Comparison of ENCODE assay signal across 10 cellular contexts in the genomic region with DNA sequence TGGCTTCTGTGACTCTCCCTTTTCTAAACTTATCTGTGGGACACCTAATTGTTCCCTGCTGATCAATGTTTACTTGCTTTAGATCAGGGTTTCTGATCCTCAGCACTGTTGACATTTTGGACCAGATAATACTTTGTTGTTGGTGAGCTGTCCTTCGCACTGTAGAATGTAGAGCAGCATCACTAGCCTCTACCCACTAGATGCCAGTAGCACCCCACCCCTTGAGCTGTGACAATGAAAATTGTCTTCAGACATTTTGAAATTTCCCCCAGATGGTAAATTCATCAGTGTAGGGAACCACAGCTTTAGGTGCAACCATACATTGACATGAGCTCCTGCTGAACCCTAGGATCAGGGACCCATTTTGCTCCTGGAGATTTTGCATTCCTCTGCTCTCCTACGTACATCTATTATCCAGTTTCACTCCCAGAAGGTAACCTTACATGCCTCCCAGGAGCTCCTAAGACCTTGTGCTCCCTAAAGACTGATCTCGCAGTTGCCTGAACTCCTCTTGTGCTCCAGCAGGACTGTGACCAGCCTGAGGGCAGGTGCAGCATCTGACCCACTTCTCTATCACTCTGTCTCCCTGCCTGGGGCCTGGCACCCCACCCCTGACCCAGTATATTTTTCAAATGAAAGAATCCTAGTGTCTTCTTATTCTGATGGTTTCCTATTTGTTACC.
A peak's percentile ranks its signal among the peaks of the same experiment; 100 is the strongest.
DNase-seq lines count a peak whose midpoint lies in the region; ATAC-seq and TF ChIP-seq lines count a peak whose summit lies in the region.
"Had no signal": no experiment of that assay in that cellular context is flagged by ENCODE, and none has a peak within 500 bp of the region (broad histone marks: within the 10 kb centered on the region; RNA-seq: fewer than 3 reads in every experiment).

No MANE protein-coding gene starts in this region.

- no peaks in the 10 kb centered on the region for H3K27me3 ChIP-seq in neural progenitor cell

- H3K4me3 ChIP-seq in neural progenitor cell = no peak overlapping the region

- no peak overlapping the region for H3K9ac ChIP-seq in neural progenitor cell

- H3K36me3 Mint-ChIP-seq in activated naive CD4-positive, alpha-beta T cell treated with anti-CD3 and anti-CD28 coated beads, Interleukin-2, amount 50 U/mL, for 72 hours = no peaks in the 10 kb centered on the region
- no peaks in the 10 kb centered on the region for H3K36me3 Mint-ChIP-seq in neural progenitor cell
- H3K36me3 Mint-ChIP-seq: immature natural killer cell had no signal

- no peak overlapping the region for H3K4me2 ChIP-seq in neural progenitor cell

- peaks cover 19% of the 10 kb centered on the region for H3K4me1 ChIP-seq in neural progenitor cell

- peak; percentile 50 for TF ChIP-seq CTCF in neural progenitor cell (IDR thresholded peaks at IDR 0.05)

- peaks cover 5% of the 10 kb centered on the region for H3K27me3 Mint-ChIP-seq in neural progenitor cell (ENCODE audit: insufficient read depth, low read depth)
- H3K27me3 Mint-ChIP-seq: stimulated activated naive CD8-positive, alpha-beta T cell treated with anti-CD3 and anti-CD28 coated beads, Interleukin-15, Interleukin-2, amounts not matched to agents 100 ng/mL and 50 ng/mL, for 24 hours had no signal

- H3K27ac ChIP-seq in neural progenitor cell = no peak overlapping the region

- DNase-seq in NCI-H1417 (lab: John Stamatoyannopoulos, UW) (peak; percentile 30 to 46 (median 36)), NCI-H1417 treated with DMSO at 0.1 percent for 48 hours (lab: John Stamatoyannopoulos, UW) (no peak), NCI-H1694 (lab: John Stamatoyannopoulos, UW) (peak; percentile 26), neural progenitor cell (ENCODE audit: low spot score) (peak; percentile 40), OCI-M2 (lab: John Stamatoyannopoulos, UW; ENCODE audit: unreplicated experiment) (no peak), SKM-1 (lab: John Stamatoyannopoulos, UW; ENCODE audit: unreplicated experiment) (no peak), G401 (ENCODE audit: low spot score) (no peak)
- peak in 1 of 2 donors; percentile 11 for DNase-seq in activated naive CD4-positive, alpha-beta T cell treated with anti-CD3 and anti-CD28 coated beads, Interleukin-2, amount 50 U/mL, for 72 hours (ENCODE audit: low spot score in 2 of 2)
- DNase-seq: immature natural killer cell had no signal

- H3K9me3 ChIP-seq in neural progenitor cell (ENCODE audit: low read depth) = no peaks in the 10 kb centered on the region

- peaks cover 27% of the 10 kb centered on the region for H3F3A ChIP-seq in neural progenitor cell (ENCODE audit: low read depth)

- H4K20me1 ChIP-seq in neural progenitor cell (ENCODE audit: low read depth) = no peaks in the 10 kb centered on the region

- H2AFZ ChIP-seq in neural progenitor cell (replicated peaks) = no peak overlapping the region

- no peak overlapping the region for H3K4me3 Mint-ChIP-seq in neural progenitor cell
- H3K4me3 Mint-ChIP-seq: immature natural killer cell; stimulated activated naive CD8-positive, alpha-beta T cell treated with anti-CD3 and anti-CD28 coated beads, Interleukin-15, Interleukin-2, amounts not matched to agents 100 ng/mL and 50 ng/mL, for 24 hours had no signal

- no peaks in the 10 kb centered on the region for H3K79me2 ChIP-seq in neural progenitor cell (ENCODE audit: low read depth)

- H3K36me3 ChIP-seq in neural progenitor cell = no peaks in the 10 kb centered on the region

- no peaks in the 10 kb centered on the region for H3K9me3 Mint-ChIP-seq in activated naive CD4-positive, alpha-beta T cell treated with anti-CD3 and anti-CD28 coated beads, Interleukin-2, amount 50 U/mL, for 72 hours
- no peaks in the 10 kb centered on the region for H3K9me3 Mint-ChIP-seq in neural progenitor cell
- H3K9me3 Mint-ChIP-seq: immature natural killer cell; stimulated activated naive CD8-positive, alpha-beta T cell treated with anti-CD3 and anti-CD28 coated beads, Interleukin-15, Interleukin-2, amounts not matched to agents 100 ng/mL and 50 ng/mL, for 24 hours had no signal

- H3K27ac Mint-ChIP-seq in activated naive CD4-positive, alpha-beta T cell treated with anti-CD3 and anti-CD28 coated beads, Interleukin-2, amount 50 U/mL, for 72 hours = no peak overlapping the region
- H3K27ac Mint-ChIP-seq in neural progenitor cell = no peak overlapping the region
- H3K27ac Mint-ChIP-seq: immature natural killer cell; stimulated activated naive CD8-positive, alpha-beta T cell treated with anti-CD3 and anti-CD28 coated beads, Interleukin-15, Interleukin-2, amounts not matched to agents 100 ng/mL and 50 ng/mL, for 24 hours had no signal

- in situ Hi-C loops in G401 (cut with HindIII; ENCODE audit: low sequenced_read_pairs) = no loop called here

- ATAC-seq in activated naive CD4-positive, alpha-beta T cell treated with anti-CD3 and anti-CD28 coated beads, Interleukin-2, amount 50 U/mL, for 72 hours = peak; percentile 46 to 65

- H3K4me1 Mint-ChIP-seq in neural progenitor cell = peaks cover 22% of the 10 kb centered on the region
- H3K4me1 Mint-ChIP-seq: immature natural killer cell had no signal

Comparison
In these comparisons a context has a peak if more than half of its experiments do, and no peak if none do; other contexts are left out.
1. DNase-seq: peak in NCI-H1417 (3 of 3), NCI-H1694 (single experiment) and neural progenitor cell (single experiment); none in NCI-H1417 treated with DMSO at 0.1 percent for 48 hours (single experiment), OCI-M2 (single experiment), SKM-1 (single experiment) and G401 (single experiment).